29 cellular contexts compared by ENCODE assay signal in genomic region chr2:47992671-47993070, GRCh38.
"Had no signal": no experiment of that assay in that cellular context is flagged by ENCODE, and none has a peak within 500 bp of the region (broad histone marks: within the 10 kb centered on the region; RNA-seq: fewer than 3 reads in every experiment).

No MANE protein-coding gene starts in this region.

- ATAC-seq: activated T-cell treated with anti-CD3 and anti-CD28 coated beads, Interleukin-2, amount 50 U/mL, for 72 hours; body of pancreas; gastroesophageal sphincter; heart right ventricle; T-helper 17 cell had no signal

- H3K9me3 Mint-ChIP-seq: activated naive CD4-positive, alpha-beta T cell treated with anti-CD3 and anti-CD28 coated beads for 36 hours; activated T-cell treated with anti-CD3 and anti-CD28 coated beads, Interleukin-2, amount 50 U/mL, for 24 hours; activated T-cell treated with anti-CD3 and anti-CD28 coated beads, Interleukin-2, amount 50 U/mL, for 72 hours; T-helper 2 cell treated with Interferon-gamma antibody and Interleukin-4, amounts not matched to agents 5 μg/mL and 100 μg/mL, for 36 hours had no signal

- DNase-seq: activated CD4-positive, alpha-beta T cell treated with anti-CD3 and anti-CD28 coated beads for 4 hours; activated CD4-positive, alpha-beta T cell treated with anti-CD3 and anti-CD28 coated beads, Interleukin-2, amount 50 U/mL, for 1 hour; activated CD4-positive, alpha-beta T cell treated with anti-CD3 and anti-CD28 coated beads, Interleukin-2, amount 50 U/mL, for 48 hours; activated CD4-positive, CD25-positive, alpha-beta regulatory T cell; activated CD4-positive, CD25-positive, alpha-beta regulatory T cell treated with anti-CD3 and anti-CD28 coated beads, Interleukin-2, amount 50 U/mL, for 72 hours; activated CD8-positive, alpha-beta memory T cell treated with anti-CD3 and anti-CD28 coated beads, Interleukin-2, amount 50 U/mL, for 48 hours; activated effector memory CD4-positive, alpha-beta T cell treated with Interleukin-2 at 50 U/mL for 16 hours; activated gamma-delta T cell treated with Interleukin-2 at 50 U/mL for 16 hours; activated naive CD4-positive, alpha-beta T cell treated with anti-CD3 and anti-CD28 coated beads for 36 hours; activated T-cell treated with anti-CD3 and anti-CD28 coated beads for 4 hours; activated T-cell treated with anti-CD3 and anti-CD28 coated beads, Interleukin-2, amount 50 U/mL, for 24 hours; activated T-cell treated with anti-CD3 and anti-CD28 coated beads, Interleukin-2, amount 50 U/mL, for 72 hours; adrenal gland; amygdala; aorta; body of pancreas; caudate nucleus; cerebellar nuclear complex; colonic mucosa; effector CD8-positive, alpha-beta T cell; esophagus squamous epithelium; foreskin melanocyte; heart right ventricle; T-helper 1 cell; T-helper 17 cell; T1000 had no signal

- H3K4me1 Mint-ChIP-seq: T-helper 17 cell had no signal

- H3K27ac Mint-ChIP-seq: activated naive CD4-positive, alpha-beta T cell treated with anti-CD3 and anti-CD28 coated beads for 36 hours; activated naive CD4-positive, alpha-beta T cell treated with anti-CD3 and anti-CD28 coated beads, Interleukin-2, amount 50 U/mL, for 24 hours; activated T-cell treated with anti-CD3 and anti-CD28 coated beads, Interleukin-2, amount 50 U/mL, for 24 hours; activated T-cell treated with anti-CD3 and anti-CD28 coated beads, Interleukin-2, amount 50 U/mL, for 72 hours; T-helper 17 cell; T-helper 2 cell treated with Interferon-gamma antibody and Interleukin-4, amounts not matched to agents 5 μg/mL and 100 μg/mL, for 36 hours had no signal

- H3K36me3 Mint-ChIP-seq: activated naive CD4-positive, alpha-beta T cell treated with anti-CD3 and anti-CD28 coated beads, Interleukin-2, amount 50 U/mL, for 24 hours had no signal

- H3K4me3 Mint-ChIP-seq: activated naive CD4-positive, alpha-beta T cell treated with anti-CD3 and anti-CD28 coated beads for 36 hours; activated naive CD4-positive, alpha-beta T cell treated with anti-CD3 and anti-CD28 coated beads, Interleukin-2, amount 50 U/mL, for 24 hours; activated T-cell treated with anti-CD3 and anti-CD28 coated beads, Interleukin-2, amount 50 U/mL, for 24 hours; activated T-cell treated with anti-CD3 and anti-CD28 coated beads, Interleukin-2, amount 50 U/mL, for 72 hours; T-helper 17 cell; T-helper 2 cell treated with Interferon-gamma antibody and Interleukin-4, amounts not matched to agents 5 μg/mL and 100 μg/mL, for 36 hours had no signal

- H3K27me3 Mint-ChIP-seq: activated naive CD4-positive, alpha-beta T cell treated with anti-CD3 and anti-CD28 coated beads, Interleukin-2, amount 50 U/mL, for 24 hours had no signal
